ENCODE assay signal across 8 cellular contexts in genomic region chr11:65182258-65183170, GRCh38. TPM values are rescaled to one million over a fixed set of nuclear protein-coding genes. Genes with fewer than 3 reads are reported as not detected.
DNase-seq lines count a peak whose midpoint lies in the region; ATAC-seq and TF ChIP-seq lines count a peak whose summit lies in the region.

No MANE protein-coding gene starts in this region.

- H3K27ac Mint-ChIP-seq in Calu3 (ENCODE audit: unreplicated experiment): peak overlapping the region; percentile 50
- peak overlapping the region; percentile 64 for H3K27ac Mint-ChIP-seq in activated CD8-positive, alpha-beta T cell treated with anti-CD3 and anti-CD28 coated beads, Interleukin-2, amount 10 ng/mL, durations not matched to agents 7 days and 5 days
- H3K27ac Mint-ChIP-seq in osteocyte (ENCODE audit: unreplicated experiment): peak overlapping the region; percentile 80

- H3K4me3 Mint-ChIP-seq in Calu3 (ENCODE audit: low read depth, unreplicated experiment): peak overlapping the region; percentile 89
- H3K4me3 Mint-ChIP-seq in activated CD8-positive, alpha-beta T cell treated with anti-CD3 and anti-CD28 coated beads, Interleukin-2, amount 10 ng/mL, durations not matched to agents 7 days and 5 days: peak overlapping the region; percentile 92
- H3K4me3 Mint-ChIP-seq in osteocyte (ENCODE audit: unreplicated experiment): peak overlapping the region; percentile 83

- H3K36me3 Mint-ChIP-seq in Calu3 (ENCODE audit: insufficient read depth, unreplicated experiment): peaks cover 63% of the 10 kb centered on the region
- H3K36me3 Mint-ChIP-seq in activated CD8-positive, alpha-beta T cell treated with anti-CD3 and anti-CD28 coated beads, Interleukin-2, amount 10 ng/mL, durations not matched to agents 7 days and 5 days (ENCODE audit: low read depth): peaks cover 17% of the 10 kb centered on the region
- H3K36me3 Mint-ChIP-seq in osteocyte (ENCODE audit: unreplicated experiment): peaks cover 10% of the 10 kb centered on the region

- TF ChIP-seq CTCF in Calu3 (IDR thresholded peaks at IDR 0.05; ENCODE audit: unreplicated experiment) (no peak), osteocyte (IDR thresholded peaks at IDR 0.05) (no peak)

- POLR2A ChIA-PET in activated CD8-positive, alpha-beta T cell treated with anti-CD3 and anti-CD28 coated beads, Interleukin-2, amount 10 ng/mL, durations not matched to agents 7 days and 5 days (lab: Charles Lee): interaction anchor here (0.6 to 1.9 kb wide), 10 partner anchors 9 to 494 kb away, joined by 3 to 6 read pairs (median 4); partner anchors contain the start of genes FAU, POLA2, SYVN1 and TM7SF2

- H3K4me1 Mint-ChIP-seq in Calu3 (ENCODE audit: low read depth, unreplicated experiment): peaks cover 19% of the 10 kb centered on the region
- peaks cover 16% of the 10 kb centered on the region for H3K4me1 Mint-ChIP-seq in activated CD8-positive, alpha-beta T cell treated with anti-CD3 and anti-CD28 coated beads, Interleukin-2, amount 10 ng/mL, durations not matched to agents 7 days and 5 days (ENCODE audit: low read depth)
- peaks cover 13% of the 10 kb centered on the region for H3K4me1 Mint-ChIP-seq in osteocyte (ENCODE audit: unreplicated experiment)

- intact Hi-C loops in Calu3 (cut with micrococcal nuclease; ENCODE audit: unreplicated experiment): loop anchor here (5.0 kb wide), 2 partner anchors 45 to 70 kb away; partner anchors contain the start of gene TM7SF2

- peak; percentile 61 for DNase-seq in Calu3
- peak; percentile 46 for DNase-seq in HuH-7 (ENCODE audit: low spot score)
- DNase-seq in activated CD8-positive, alpha-beta T cell treated with anti-CD3 and anti-CD28 coated beads, Interleukin-2, amount 10 ng/mL, durations not matched to agents 7 days and 5 days: no peak
- peak; percentile 39 for DNase-seq in glomerular visceral epithelial cell (ENCODE audit: extremely low spot score)
- DNase-seq in osteocyte (ENCODE audit: extremely low spot score, unreplicated experiment): no peak
- no peak for DNase-seq in NCI-H1694 (lab: John Stamatoyannopoulos, UW)
- no peak for DNase-seq in GM19240 (ENCODE audit: insufficient read length, low spot score)
- no peak for DNase-seq in NOMO-1 treated with dmso at 0.1 percent for 144 hours (lab: John Stamatoyannopoulos, UW; ENCODE audit: unreplicated experiment)

- H3K27me3 Mint-ChIP-seq in Calu3 (ENCODE audit: unreplicated experiment): no peaks in the 10 kb centered on the region
- H3K27me3 Mint-ChIP-seq in activated CD8-positive, alpha-beta T cell treated with anti-CD3 and anti-CD28 coated beads, Interleukin-2, amount 10 ng/mL, durations not matched to agents 7 days and 5 days (ENCODE audit: low read depth): peaks cover 7% of the 10 kb centered on the region
- H3K27me3 Mint-ChIP-seq in osteocyte (ENCODE audit: unreplicated experiment): no peaks in the 10 kb centered on the region

- no TSS peak for BruUV-seq in Calu3 (replicated peaks; lab: Mats Ljungman, UMichigan)

- CTCF ChIA-PET in Calu3 (lab: Charles Lee): interaction anchor here (0.7 to 3.6 kb wide), 9 partner anchors 12 to 395 kb away, joined by 3 to 27 read pairs (median 4); partner anchors contain the start of genes CDC42BPG, CDC42EP2, FAU and MRPL49
- CTCF ChIA-PET in activated CD8-positive, alpha-beta T cell treated with anti-CD3 and anti-CD28 coated beads, Interleukin-2, amount 10 ng/mL, durations not matched to agents 7 days and 5 days (lab: Charles Lee): interaction anchor here (1.3 to 3.7 kb wide), 8 partner anchors 15 to 133 kb away, joined by 3 to 39 read pairs (median 5); partner anchors contain the start of genes FAU, MRPL49, TM7SF2 and ZNHIT2

- peak; percentile 13 for ATAC-seq in activated CD8-positive, alpha-beta T cell treated with anti-CD3 and anti-CD28 coated beads, Interleukin-2, amount 10 ng/mL, durations not matched to agents 7 days and 5 days

- H3K9me3 Mint-ChIP-seq in Calu3 (ENCODE audit: low read depth, unreplicated experiment) (no peaks in the 10 kb centered on the region), osteocyte (ENCODE audit: unreplicated experiment) (no peaks in the 10 kb centered on the region)
- H3K9me3 Mint-ChIP-seq in activated CD8-positive, alpha-beta T cell treated with anti-CD3 and anti-CD28 coated beads, Interleukin-2, amount 10 ng/mL, durations not matched to agents 7 days and 5 days (ENCODE audit: insufficient read depth): no peaks in the 10 kb centered on the region

RNA-seq across cellular contexts. Expression of gene CAPN1, which starts 0.8 kb away (rescaled TPM):
- total RNA-seq in Calu3 (2022) (288 and 314 TPM in 2 replicates), osteocyte (154 and 155 TPM in 2 replicates)
- 100 to 1,000 TPM; 170 to 179 TPM for total RNA-seq in activated CD8-positive, alpha-beta T cell treated with anti-CD3 and anti-CD28 coated beads, Interleukin-2, amount 10 ng/mL, durations not matched to agents 7 days and 5 days

RNA-seq across cellular contexts. Expression of gene SPDYC, which starts 12.5 kb away (rescaled TPM):
- total RNA-seq in Calu3 (2022) (not detected in 2 replicates), osteocyte (not detected in 2 replicates)
- not detected for total RNA-seq in activated CD8-positive, alpha-beta T cell treated with anti-CD3 and anti-CD28 coated beads, Interleukin-2, amount 10 ng/mL, durations not matched to agents 7 days and 5 days

RNA-seq across cellular contexts. Expression of gene SYVN1, which starts 48.2 kb away (rescaled TPM):
- 68.5 and 76.7 TPM in 2 replicates for total RNA-seq in Calu3 (2022)
- total RNA-seq in activated CD8-positive, alpha-beta T cell treated with anti-CD3 and anti-CD28 coated beads, Interleukin-2, amount 10 ng/mL, durations not matched to agents 7 days and 5 days: 10 to 100 TPM; 28.7 to 33.0 TPM
- 53.6 and 57.1 TPM in 2 replicates for total RNA-seq in osteocyte

Comparison
In these comparisons a context has a peak if more than half of its experiments do, and no peak if none do; other contexts are left out.
1. DNase-seq: peak in Calu3 (single experiment), HuH-7 (single experiment) and glomerular visceral epithelial cell (single experiment); none in activated CD8-positive, alpha-beta T cell treated with anti-CD3 and anti-CD28 coated beads, Interleukin-2, amount 10 ng/mL, durations not matched to agents 7 days and 5 days (single experiment), osteocyte (single experiment), NCI-H1694 (single experiment), GM19240 (single experiment) and NOMO-1 treated with dmso at 0.1 percent for 144 hours (single experiment).
2. Peak in every context shown above with its lines, with median percentiles within 50 percentile points of each other: H3K27ac Mint-ChIP-seq and H3K4me3 Mint-ChIP-seq.